In genomic region chrY:24615412-24615811, GRCh38 we compare ENCODE assay signal across 5 cellular contexts. TPM values are rescaled to one million over a fixed set of nuclear protein-coding genes. Genes with fewer than 3 reads are reported as not detected.
"Had no signal": no experiment of that assay in that cellular context is flagged by ENCODE, and none has a peak within 500 bp of the region (broad histone marks: within the 10 kb centered on the region; RNA-seq: fewer than 3 reads in every experiment).

No MANE protein-coding gene starts in this region.

RNA-seq across cellular contexts. Expression of gene BPY2B, which starts 2.4 kb away (rescaled TPM):
- total RNA-seq: HepG2, HT-29, HT1080, IMR-90, K562 had no signal
